In the genomic region with DNA sequence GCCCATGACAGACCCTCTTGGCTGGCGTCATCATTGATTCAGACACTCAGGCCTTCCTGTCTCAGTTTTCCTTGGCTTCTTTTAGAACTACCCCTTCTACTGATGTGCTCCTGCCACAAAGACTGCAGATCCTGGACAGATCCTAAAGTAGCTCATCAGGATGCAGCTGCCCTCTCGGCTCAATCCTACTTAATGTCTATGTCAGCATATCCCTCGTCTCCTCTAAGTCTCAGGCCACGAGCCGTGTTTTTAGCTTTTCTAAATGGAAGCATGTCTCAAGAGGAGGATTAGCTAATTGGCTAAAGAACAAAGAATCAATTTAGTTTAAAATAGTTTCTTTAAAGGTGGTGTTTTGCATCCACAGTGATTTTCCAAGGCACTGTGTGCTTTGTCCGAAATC, we compare ENCODE assay signal across 31 cellular contexts.
"Had no signal": no experiment of that assay in that cellular context is flagged by ENCODE, and none has a peak within 500 bp of the region (broad histone marks: within the 10 kb centered on the region; RNA-seq: fewer than 3 reads in every experiment).

No MANE protein-coding gene starts in this region.

- DNase-seq: activated CD4-positive, alpha-beta T cell treated with anti-CD3 and anti-CD28 coated beads, Interleukin-2, amount 10 ng/mL, durations not matched to agents 24 days and 14 days; activated CD4-positive, alpha-beta T cell treated with anti-CD3 and anti-CD28 coated beads, Interleukin-2, amount 50 U/mL, for 4 hours; activated CD8-positive, alpha-beta T cell treated with anti-CD3 and anti-CD28 coated beads for 36 hours; activated gamma-delta T cell; activated naive CD4-positive, alpha-beta T cell treated with Interleukin-2 at 50 U/mL for 16 hours; activated naive CD8-positive, alpha-beta T cell treated with anti-CD3 and anti-CD28 coated beads, Interleukin-2, amount 10 ng/mL, durations not matched to agents 7 days and 5 days; activated T-cell treated with anti-CD3 and anti-CD28 coated beads, Interleukin-2, amount 50 U/mL, for 24 hours; amygdala; Kasumi-1; KG1; MM.1S; MV-4-11; NCI-H1092; NCI-H1436 treated with DMSO at 0.1 percent for 48 hours; NCI-H1694 treated with DMSO at 0.1 percent for 48 hours; NCI-H2029 treated with DMSO at 0.1 percent for 48 hours; NCI-H2107; NCI-H226; NCI-H446 treated with DMSO at 0.1 percent for 48 hours; NCI-H526; NCI-H774; SHP77; T1000 had no signal

- H3K4me1 ChIP-seq: ascending aorta, SJCRH30 had no signal

- H3K27me3 ChIP-seq: ascending aorta, cardiac muscle cell, SJCRH30 had no signal

- H3K36me3 Mint-ChIP-seq: activated naive CD4-positive, alpha-beta T cell treated with anti-CD3 and anti-CD28 coated beads, Interleukin-2, amount 50 U/mL, for 24 hours; activated naive CD8-positive, alpha-beta T cell treated with anti-CD3 and anti-CD28 coated beads, Interleukin-2, amount 10 ng/mL, durations not matched to agents 7 days and 5 days had no signal

- H3K27me3 Mint-ChIP-seq: activated CD4-positive, alpha-beta T cell treated with anti-CD3 and anti-CD28 coated beads, Interleukin-2, amount 10 ng/mL, durations not matched to agents 24 days and 14 days; activated naive CD8-positive, alpha-beta T cell treated with anti-CD3 and anti-CD28 coated beads, Interleukin-2, amount 10 ng/mL, durations not matched to agents 7 days and 5 days; activated T-cell treated with anti-CD3 and anti-CD28 coated beads, Interleukin-2, amount 50 U/mL, for 24 hours; central memory CD8-positive, alpha-beta T cell had no signal

- H3K27ac Mint-ChIP-seq: activated CD4-positive, alpha-beta T cell treated with anti-CD3 and anti-CD28 coated beads, Interleukin-2, amount 10 ng/mL, durations not matched to agents 24 days and 14 days; activated CD8-positive, alpha-beta T cell treated with anti-CD3 and anti-CD28 coated beads for 36 hours; activated naive CD4-positive, alpha-beta T cell treated with anti-CD3 and anti-CD28 coated beads, Interleukin-2, amount 50 U/mL, for 24 hours; activated naive CD8-positive, alpha-beta T cell treated with anti-CD3 and anti-CD28 coated beads, Interleukin-2, amount 10 ng/mL, durations not matched to agents 7 days and 5 days; activated T-cell treated with anti-CD3 and anti-CD28 coated beads, Interleukin-2, amount 50 U/mL, for 24 hours; activated T-helper 2 cell treated with anti-CD3 and anti-CD28 coated beads, Interferon-gamma antibody, Interleukin-2, Interleukin-4, amounts not matched to agents 10 μg/mL and 5 μg/mL and 100 μg/mL, durations not matched to agents 14 hours and 24 hours and 36 hours had no signal

- H3K4me3 ChIP-seq: ascending aorta, cardiac muscle cell, SJCRH30, SK-N-MC had no signal

- ATAC-seq: activated CD8-positive, alpha-beta T cell treated with anti-CD3 and anti-CD28 coated beads for 36 hours; Panc1 had no signal

- H3K27ac ChIP-seq: ascending aorta, cardiac muscle cell, SJCRH30, SK-N-MC had no signal

- H3K36me3 ChIP-seq: ascending aorta, cardiac muscle cell, SJCRH30 had no signal

- H3K4me3 Mint-ChIP-seq: activated CD4-positive, alpha-beta T cell treated with anti-CD3 and anti-CD28 coated beads, Interleukin-2, amount 10 ng/mL, durations not matched to agents 24 days and 14 days; activated CD8-positive, alpha-beta T cell treated with anti-CD3 and anti-CD28 coated beads for 36 hours; activated naive CD4-positive, alpha-beta T cell treated with anti-CD3 and anti-CD28 coated beads, Interleukin-2, amount 50 U/mL, for 24 hours; activated naive CD8-positive, alpha-beta T cell treated with anti-CD3 and anti-CD28 coated beads, Interleukin-2, amount 10 ng/mL, durations not matched to agents 7 days and 5 days; activated T-cell treated with anti-CD3 and anti-CD28 coated beads, Interleukin-2, amount 50 U/mL, for 24 hours; central memory CD8-positive, alpha-beta T cell had no signal

- H3K9me3 ChIP-seq: ascending aorta, SJCRH30 had no signal

- H3K9me3 Mint-ChIP-seq: activated CD4-positive, alpha-beta T cell treated with anti-CD3 and anti-CD28 coated beads, Interleukin-2, amount 10 ng/mL, durations not matched to agents 24 days and 14 days; activated CD8-positive, alpha-beta T cell treated with anti-CD3 and anti-CD28 coated beads for 36 hours; activated naive CD8-positive, alpha-beta T cell treated with anti-CD3 and anti-CD28 coated beads, Interleukin-2, amount 10 ng/mL, durations not matched to agents 7 days and 5 days; activated T-cell treated with anti-CD3 and anti-CD28 coated beads, Interleukin-2, amount 50 U/mL, for 24 hours; activated T-helper 2 cell treated with anti-CD3 and anti-CD28 coated beads, Interferon-gamma antibody, Interleukin-2, Interleukin-4, amounts not matched to agents 10 μg/mL and 5 μg/mL and 100 μg/mL, durations not matched to agents 14 hours and 24 hours and 36 hours; central memory CD8-positive, alpha-beta T cell had no signal

- H3K4me1 Mint-ChIP-seq: activated CD4-positive, alpha-beta T cell treated with anti-CD3 and anti-CD28 coated beads, Interleukin-2, amount 10 ng/mL, durations not matched to agents 24 days and 14 days; activated naive CD4-positive, alpha-beta T cell treated with anti-CD3 and anti-CD28 coated beads, Interleukin-2, amount 50 U/mL, for 24 hours; activated naive CD8-positive, alpha-beta T cell treated with anti-CD3 and anti-CD28 coated beads, Interleukin-2, amount 10 ng/mL, durations not matched to agents 7 days and 5 days; central memory CD8-positive, alpha-beta T cell had no signal
